8 cellular contexts compared by ENCODE assay signal in genomic region chr19:12838182-12838890, GRCh38. TPM values are rescaled to one million over a fixed set of nuclear protein-coding genes. Genes with fewer than 3 reads are reported as not detected.
A peak's percentile ranks its signal among the peaks of the same experiment; 100 is the strongest.
DNase-seq lines count a peak whose midpoint lies in the region; ATAC-seq and TF ChIP-seq lines count a peak whose summit lies in the region.

TSS of gene MAST1 (plus strand) at chr19:12838515. CDS start at chr19:12838573, 58 bp downstream.

- peaks cover 72% of the 10 kb centered on the region for H3K27me3 ChIP-seq in CD8-positive, alpha-beta memory T cell (ENCODE audit: insufficient read depth, low read length, poor library complexity, severe bottlenecking)
- H3K27me3 ChIP-seq in HUES48 (ENCODE audit: control insufficient read depth, insufficient read depth, low read length) (peaks cover 20% of the 10 kb centered on the region), iPS DF 6.9 (ENCODE audit: control insufficient read depth, insufficient read depth, low read length) (no peaks in the 10 kb centered on the region), spleen (replicated peaks in 1 of 7) (peaks cover 11 to 100% (median 99%) of the 10 kb centered on the region in 7 donors)

- no peak within 1 kb of the TSS for H3K9ac ChIP-seq in HUES48 (ENCODE audit: low read depth, low read length)

- POLR2A ChIA-PET in CD8-positive, alpha-beta memory T cell (lab: Charles Lee), result interaction anchor here (0.7 kb wide), 1 partner anchor 29 kb away, joined by 3 read pairs; no protein-coding TSS in a partner anchor
- POLR2A ChIA-PET in RWPE1 (lab: Yijun Ruan, JAX; ENCODE audit: low non-redundant PET), result no interaction called here

- H3K4me3 Mint-ChIP-seq in CD8-positive, alpha-beta memory T cell, result peak within 1 kb of the TSS; percentile 57 to 87 (median 76)

- H3K4me1 Mint-ChIP-seq in CD8-positive, alpha-beta memory T cell, result peaks cover 29 to 46% (median 42%) of the 10 kb centered on the region in 3 donors

- intact Hi-C loops in spleen (cut with DNase I; ENCODE audit: low total_unique reads), result no loop called here

- H3K9me3 Mint-ChIP-seq in CD8-positive, alpha-beta memory T cell, result peaks cover 0 to 14% (median 2%) of the 10 kb centered on the region in 5 donors

- peak within 1 kb of the TSS in 6 of 8 donors; percentile 24 to 85 (median 58) for H3K27ac Mint-ChIP-seq in CD8-positive, alpha-beta memory T cell

- no peaks in the 10 kb centered on the region for H3K9me3 ChIP-seq in CD8-positive, alpha-beta memory T cell (ENCODE audit: low read length)
- H3K9me3 ChIP-seq in HUES48 (ENCODE audit: control insufficient read depth, insufficient read depth, low read length), result no peaks in the 10 kb centered on the region
- H3K9me3 ChIP-seq in iPS DF 6.9 (ENCODE audit: control insufficient read depth, insufficient read depth, low read length), result no peaks in the 10 kb centered on the region
- H3K9me3 ChIP-seq in spleen, result peaks cover 0 to 10% (median 0%) of the 10 kb centered on the region in 8 donors

- no CpG with 5 or more reads among the region's 69 CpGs for WGBS in iPS DF 6.9 (ENCODE audit: insufficient coverage, insufficient read length)
- 0 to 1% (median 1%) methylated on average over 30 to 69 of the region's 69 CpGs for WGBS in spleen, 5 donors

- peak; percentile 45 to 61 (median 50) for DNase-seq in CD8-positive, alpha-beta memory T cell
- DNase-seq in RWPE1 (ENCODE audit: low spot score) (no peak), iPS DF 6.9 (ENCODE audit: low read depth, low spot score) (no peak), spleen (peak; percentile 80), hepatic stellate cell (ENCODE audit: low spot score) (no peak)

- peak within 1 kb of the TSS; percentile 14 for H3K4me3 ChIP-seq in CD8-positive, alpha-beta memory T cell (ENCODE audit: low read length)
- H3K4me3 ChIP-seq in HUES48 (ENCODE audit: low read depth, low read length) (peak within 1 kb of the TSS; percentile 77), iPS DF 6.9 (ENCODE audit: low read length) (peak within 1 kb of the TSS; percentile 67; the same call in 1 of the 2 replicates), spleen (peak within 1 kb of the TSS in 6 of 8 donors; percentile 11 to 63 (median 19))

- no peak for ATAC-seq in HG03521 (IDR thresholded peaks at IDR 0.05; ENCODE audit: unreplicated experiment)

- H3K4me1 ChIP-seq in CD8-positive, alpha-beta memory T cell (ENCODE audit: insufficient read depth, low read length), result peaks cover 25% of the 10 kb centered on the region
- H3K4me1 ChIP-seq in HUES48 (ENCODE audit: control insufficient read depth, insufficient read depth, low read length), result peaks cover 14% of the 10 kb centered on the region
- H3K4me1 ChIP-seq in iPS DF 6.9 (ENCODE audit: control insufficient read depth, insufficient read depth, low read length), result peaks cover 2% of the 10 kb centered on the region
- H3K4me1 ChIP-seq in spleen, result peaks cover 0 to 62% (median 32%) of the 10 kb centered on the region in 6 donors

- TF ChIP-seq CTCF in RWPE1 (conservative IDR thresholded peaks at IDR 0.05; ENCODE audit: low read depth) (peak; percentile 77), spleen (IDR thresholded peaks at IDR 0.05 in 8 of 11, conservative IDR thresholded peaks at IDR 0.05 in 3 of 11) (peak in 6 of 11 experiments; percentile 24 to 72 (median 56))

- peaks cover 71 to 73% of the 10 kb centered on the region in 2 donors for H3K27me3 Mint-ChIP-seq in CD8-positive, alpha-beta memory T cell

- no peak for TF ChIP-seq POLR2A in spleen (IDR thresholded peaks at IDR 0.05)

- H3K27ac ChIP-seq in CD8-positive, alpha-beta memory T cell (ENCODE audit: low read depth, low read length), result no peak within 1 kb of the TSS
- H3K27ac ChIP-seq in HUES48 (ENCODE audit: low read depth, low read length) (peak within 1 kb of the TSS; percentile 57), RWPE1 (no peak within 1 kb of the TSS), angular gyrus (ENCODE audit: low read depth, low read length) (peak within 1 kb of the TSS; percentile 59), iPS DF 6.9 (ENCODE audit: low read length) (no peak within 1 kb of the TSS), spleen (no peak within 1 kb of the TSS)

- H3K36me3 ChIP-seq in CD8-positive, alpha-beta memory T cell (ENCODE audit: insufficient read depth, low read length), result no peaks in the 10 kb centered on the region
- H3K36me3 ChIP-seq in HUES48 (ENCODE audit: control insufficient read depth, insufficient read depth, low read length) (peaks cover 5% of the 10 kb centered on the region; the same call in 1 of the 2 replicates), iPS DF 6.9 (ENCODE audit: control insufficient read depth, insufficient read depth, low read length) (no peaks in the 10 kb centered on the region), spleen (no peaks in the 10 kb centered on the region)

- H3K36me3 Mint-ChIP-seq in CD8-positive, alpha-beta memory T cell, result peaks cover 0 to 1% (median 0%) of the 10 kb centered on the region in 3 donors

- CTCF ChIA-PET in CD8-positive, alpha-beta memory T cell (lab: Charles Lee), result no interaction called here
- CTCF ChIA-PET in RWPE1 (lab: Yijun Ruan, JAX), result interaction anchor here (0.6 to 0.7 kb wide), 5 partner anchors 24 to 697 kb away, joined by 3 to 6 read pairs (median 3); no protein-coding TSS in a partner anchor

RNA-seq across cellular contexts. Expression of gene MAST1, which starts in this region (rescaled TPM):
- under 1 TPM; 0.24 to 0.38 TPM for total RNA-seq in CD8-positive, alpha-beta memory T cell
- 1.2 TPM for polyA plus RNA-seq in CD8-positive, alpha-beta memory T cell
- total RNA-seq in spleen, result under 1 TPM in 6 of 7 donors, not detected in 1; 0.23 to 0.65 (median 0.33) TPM
- under 1 TPM in 2 of 3 donors, not detected in 1; 0.12 to 0.32 TPM for polyA plus RNA-seq in spleen

Comparison
In these comparisons a context has a peak if more than half of its experiments do, and no peak if none do; other contexts are left out.
1. Peak in DNase-seq and H3K4me3 ChIP-seq in spleen; RNA of the gene not detected or under 1 TPM.
2. DNase-seq: peak in CD8-positive, alpha-beta memory T cell (5 of 5); none in RWPE1 (single experiment), iPS DF 6.9 (single experiment) and hepatic stellate cell (single experiment).
3. H3K27ac ChIP-seq: peak in HUES48 (single experiment) and angular gyrus (single experiment); none in CD8-positive, alpha-beta memory T cell (single experiment), RWPE1 (single experiment), iPS DF 6.9 (single experiment) and spleen (0 of 8).
4. H3K4me3 ChIP-seq: peak in every context shown above with its lines; median percentile 77 in HUES48; 67 in iPS DF 6.9; 19 in spleen; 14 in CD8-positive, alpha-beta memory T cell.